In genomic region chr15:76139368-76140068, GRCh38 we compare ENCODE assay signal across 9 cellular contexts.
DNase-seq lines count a peak whose midpoint lies in the region; ATAC-seq and TF ChIP-seq lines count a peak whose summit lies in the region.
"Had no signal": no experiment of that assay in that cellular context is flagged by ENCODE, and none has a peak within 500 bp of the region (broad histone marks: within the 10 kb centered on the region; RNA-seq: fewer than 3 reads in every experiment).

No MANE protein-coding gene starts in this region.

- CTCF ChIA-PET in CD4-positive, alpha-beta memory T cell (lab: Charles Lee; ENCODE audit: partially characterized antibody) = interaction anchor here (0.6 to 6.2 kb wide), 21 partner anchors 9 to 504 kb away, joined by 3 to 99 read pairs (median 4); partner anchors contain the start of gene TMEM266

- intact Hi-C loops in CD4-positive, alpha-beta memory T cell (cut with micrococcal nuclease) = loop anchor here (1.0 to 2.0 kb wide), 3 partner anchors 82 to 411 kb away; no protein-coding TSS in a partner anchor

- in situ Hi-C loops in brain microvascular endothelial cell (cut with HindIII; ENCODE audit: low pct_ligation_motif_present, low sequenced_read_pairs) = no loop called here

- H3K27ac Mint-ChIP-seq in CD4-positive, alpha-beta memory T cell = no peak overlapping the region
- H3K27ac Mint-ChIP-seq: T-helper 1 cell treated with Interleukin-12 subunit alpha and Interleukin-12 subunit beta and Interleukin-4 antibody, amounts not matched to agents 30 μg/mL and 1 μg/mL, for 36 hours had no signal

- no peaks in the 10 kb centered on the region for H3K27me3 ChIP-seq in CD4-positive, alpha-beta memory T cell (ENCODE audit: insufficient read depth, low read length)
- peaks cover 4% of the 10 kb centered on the region for H3K27me3 ChIP-seq in brain microvascular endothelial cell (replicated peaks)

- peaks cover 0 to 5% (median under 1%) of the 10 kb centered on the region in 4 donors for H3K4me1 Mint-ChIP-seq in CD4-positive, alpha-beta memory T cell

- peak; percentile 55 to 67 (median 60) for DNase-seq in CD4-positive, alpha-beta memory T cell
- DNase-seq in NCI-H1105 treated with DMSO at 0.1 percent for 48 hours (lab: John Stamatoyannopoulos, UW) = peak; percentile 20
- peak; percentile 73 for DNase-seq in UCSD-AML1 (lab: John Stamatoyannopoulos, UW; ENCODE audit: unreplicated experiment)
- peak; percentile 78 for DNase-seq in brain microvascular endothelial cell
- DNase-seq in iPS-NIHi11 (ENCODE audit: low spot score) = peak; percentile 89
- DNase-seq in stimulated activated CD4-positive, alpha-beta T cell treated with anti-CD3 and anti-CD28 coated beads, Interleukin-15, amount 100 ng/mL, for 1 hour (ENCODE audit: low read depth in 1 of 2, low spot score in 1 of 2) = peak; percentile 36 to 49

- H3K9me3 ChIP-seq in CD4-positive, alpha-beta memory T cell (ENCODE audit: control insufficient read depth in 1 of 2, low read length in 2 of 2) = no peaks in the 10 kb centered on the region

- H3K4me3 Mint-ChIP-seq in CD4-positive, alpha-beta memory T cell = no peak overlapping the region
- H3K4me3 Mint-ChIP-seq: T-helper 1 cell treated with Interleukin-12 subunit alpha and Interleukin-12 subunit beta and Interleukin-4 antibody, amounts not matched to agents 30 μg/mL and 1 μg/mL, for 36 hours had no signal

- no peak overlapping the region for H3K4me3 ChIP-seq in CD4-positive, alpha-beta memory T cell (ENCODE audit: low read length in 2 of 2)
- H3K4me3 ChIP-seq in brain microvascular endothelial cell (ENCODE audit: low read depth, low read length) = no peak overlapping the region

- peaks cover 12 to 25% of the 10 kb centered on the region in 2 donors for H3K27me3 Mint-ChIP-seq in CD4-positive, alpha-beta memory T cell

- no peaks in the 10 kb centered on the region for H3K4me1 ChIP-seq in CD4-positive, alpha-beta memory T cell (ENCODE audit: insufficient read depth, low read length)

- TF ChIP-seq CTCF in brain microvascular endothelial cell (IDR thresholded peaks at IDR 0.05; ENCODE audit: low read depth, low read length, missing control alignments) = peak; percentile 97

- H3K36me3 ChIP-seq in CD4-positive, alpha-beta memory T cell (ENCODE audit: insufficient read depth, low read length) = no peaks in the 10 kb centered on the region
- H3K36me3 ChIP-seq in brain microvascular endothelial cell (replicated peaks) = no peaks in the 10 kb centered on the region

- peaks cover 0 to 2% (median 0%) of the 10 kb centered on the region in 8 donors for H3K9me3 Mint-ChIP-seq in CD4-positive, alpha-beta memory T cell
- H3K9me3 Mint-ChIP-seq: T-helper 1 cell treated with Interleukin-12 subunit alpha and Interleukin-12 subunit beta and Interleukin-4 antibody, amounts not matched to agents 30 μg/mL and 1 μg/mL, for 36 hours had no signal

- no peak overlapping the region for H3K27ac ChIP-seq in CD4-positive, alpha-beta memory T cell (ENCODE audit: low read depth, low read length)
- H3K27ac ChIP-seq in brain microvascular endothelial cell = no peak overlapping the region

- POLR2A ChIA-PET in CD4-positive, alpha-beta memory T cell (lab: Charles Lee; ENCODE audit: partially characterized antibody) = interaction anchor here (0.8 kb wide), 1 partner anchor 80 kb away, joined by 3 read pairs; no protein-coding TSS in a partner anchor

- ATAC-seq in GM21576 (IDR thresholded peaks at IDR 0.05; ENCODE audit: unreplicated experiment) = peak; percentile 49
- no peak for ATAC-seq in HG03108 (IDR thresholded peaks at IDR 0.05; ENCODE audit: unreplicated experiment)

- H3K36me3 Mint-ChIP-seq in CD4-positive, alpha-beta memory T cell = no peaks in the 10 kb centered on the region

Comparison
In these comparisons a context has a peak if more than half of its experiments do, and no peak if none do; other contexts are left out.
1. DNase-seq: peak in every context shown above with its lines; median percentile 89 in iPS-NIHi11; 78 in brain microvascular endothelial cell; 73 in UCSD-AML1; 60 in CD4-positive, alpha-beta memory T cell; 42 in stimulated activated CD4-positive, alpha-beta T cell treated with anti-CD3 and anti-CD28 coated beads, Interleukin-15, amount 100 ng/mL, for 1 hour; 20 in NCI-H1105 treated with DMSO at 0.1 percent for 48 hours.